In the genomic region with DNA sequence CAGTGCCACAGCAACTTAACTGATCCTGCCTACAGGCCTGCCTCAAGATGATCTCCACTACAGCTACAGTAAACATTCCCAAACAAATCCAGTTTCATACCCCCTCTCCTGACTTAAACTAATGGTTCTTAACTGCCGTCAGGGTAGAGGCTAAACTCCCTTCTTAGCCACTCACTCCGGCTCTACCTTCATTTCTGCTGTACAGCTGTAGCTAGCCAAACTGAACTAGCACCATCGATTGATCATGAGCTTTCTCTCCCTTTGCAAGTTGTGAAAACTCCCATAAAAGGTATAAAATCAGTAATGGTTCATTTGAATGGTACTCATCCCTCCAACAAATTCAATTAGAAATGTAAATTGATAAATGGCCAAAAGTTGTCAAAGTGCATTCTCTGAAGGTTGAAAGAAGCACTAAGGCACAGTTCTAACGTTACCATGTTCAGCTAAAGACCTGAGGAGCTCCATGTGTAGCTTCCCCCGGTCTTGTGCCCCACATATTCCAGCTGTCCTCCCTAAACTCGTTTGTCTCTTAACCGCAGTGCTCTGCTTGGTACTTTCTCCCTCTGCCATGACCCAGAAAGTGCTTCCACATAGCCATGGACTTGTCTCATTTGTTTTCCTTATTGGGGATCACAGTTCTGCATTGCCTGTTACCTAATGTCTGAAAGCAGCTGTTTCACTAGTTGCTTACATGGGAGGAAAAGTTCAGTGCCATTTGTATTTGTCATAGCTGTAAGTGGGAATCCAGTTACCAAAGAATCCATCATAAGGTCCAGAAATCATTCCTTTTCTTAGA, we compare ENCODE assay signal across 10 cellular contexts. TPM values are rescaled to one million over a fixed set of nuclear protein-coding genes. Genes with fewer than 3 reads are reported as not detected.
DNase-seq lines count a peak whose midpoint lies in the region; ATAC-seq and TF ChIP-seq lines count a peak whose summit lies in the region.
"Had no signal": no experiment of that assay in that cellular context is flagged by ENCODE, and none has a peak within 500 bp of the region (broad histone marks: within the 10 kb centered on the region; RNA-seq: fewer than 3 reads in every experiment).

No MANE protein-coding gene starts in this region.

- no peaks in the 10 kb centered on the region for H3K27me3 ChIP-seq in H7 (ENCODE audit: control insufficient read depth, insufficient read depth, low read length)

- ATAC-seq in T-helper 17 cell (peak; percentile 20), HG02885 (IDR thresholded peaks at IDR 0.05; ENCODE audit: poor library complexity, unreplicated experiment) (no peak), GM21390 (IDR thresholded peaks at IDR 0.05; ENCODE audit: unreplicated experiment) (no peak)

- peak; percentile 45 for DNase-seq in AG10803 (ENCODE audit: low read depth)
- DNase-seq in GM04503 (ENCODE audit: low read depth) = peak; percentile 21
- DNase-seq in T-helper 17 cell = no peak
- DNase-seq in glutamatergic neuron = no peak
- no peak for DNase-seq in H7
- DNase-seq in CD1c-positive myeloid dendritic cell (ENCODE audit: extremely low spot score) = no peak
- DNase-seq: activated CD8-positive, alpha-beta memory T cell treated with anti-CD3 and anti-CD28 coated beads for 24 hours; NCI-H187 had no signal

- H3K4me1 Mint-ChIP-seq in T-helper 17 cell = peaks cover 12% of the 10 kb centered on the region
- H3K4me1 Mint-ChIP-seq in glutamatergic neuron (ENCODE audit: low read depth, unreplicated experiment) = no peaks in the 10 kb centered on the region

- H3K4me3 Mint-ChIP-seq in T-helper 17 cell (peak overlapping the region; percentile 16), glutamatergic neuron (ENCODE audit: unreplicated experiment) (no peak overlapping the region)

- H3K9me3 Mint-ChIP-seq in glutamatergic neuron (ENCODE audit: unreplicated experiment) = no peaks in the 10 kb centered on the region

- peak overlapping the region; percentile 53 for H3K27ac Mint-ChIP-seq in T-helper 17 cell
- peak overlapping the region; percentile 71 for H3K27ac Mint-ChIP-seq in glutamatergic neuron (ENCODE audit: unreplicated experiment)

- H3K9me3 ChIP-seq in T-helper 17 cell (ENCODE audit: control insufficient read depth, low read length, poor library complexity, severe bottlenecking) = no peaks in the 10 kb centered on the region

- peaks cover 10% of the 10 kb centered on the region for H3K36me3 Mint-ChIP-seq in T-helper 17 cell (ENCODE audit: low read depth)
- H3K36me3 Mint-ChIP-seq in glutamatergic neuron (ENCODE audit: unreplicated experiment) = peaks cover 10% of the 10 kb centered on the region

- H3K27me3 Mint-ChIP-seq in T-helper 17 cell = no peaks in the 10 kb centered on the region
- peaks cover 1% of the 10 kb centered on the region for H3K27me3 Mint-ChIP-seq in glutamatergic neuron (ENCODE audit: unreplicated experiment)

- no peak for TF ChIP-seq CTCF in AG10803 (conservative IDR thresholded peaks at IDR 0.05; ENCODE audit: low read length)
- no peak for TF ChIP-seq CTCF in glutamatergic neuron (IDR thresholded peaks at IDR 0.05; ENCODE audit: partially characterized antibody, unreplicated experiment)

- H3K4me3 ChIP-seq in AG10803 (ENCODE audit: low read length) (no peak overlapping the region), H7 (ENCODE audit: insufficient read depth, low read depth, low read length) (no peak overlapping the region)

- H3K36me3 ChIP-seq in H7 (replicated peaks; ENCODE audit: control insufficient read depth, insufficient read depth, low read length) = peaks cover 20% of the 10 kb centered on the region

RNA-seq across cellular contexts. Expression of a gene that starts 49.8 kb away (rescaled TPM):
- total RNA-seq in T-helper 17 cell (100 to 1,000 TPM; 273 to 300 TPM), glutamatergic neuron (ENCODE audit: unreplicated experiment) (215 TPM)
- total RNA-seq in H7 (2014; rRNA removed; shearing (Covaris generic)) = 170 and 177 TPM in 2 replicates

Comparison
In these comparisons a context has a peak if more than half of its experiments do, and no peak if none do; other contexts are left out.
1. DNase-seq: peak in AG10803 (single experiment) and GM04503 (single experiment); none in T-helper 17 cell (0 of 3), glutamatergic neuron (single experiment), H7 (single experiment) and CD1c-positive myeloid dendritic cell (single experiment).